In the genomic region with DNA sequence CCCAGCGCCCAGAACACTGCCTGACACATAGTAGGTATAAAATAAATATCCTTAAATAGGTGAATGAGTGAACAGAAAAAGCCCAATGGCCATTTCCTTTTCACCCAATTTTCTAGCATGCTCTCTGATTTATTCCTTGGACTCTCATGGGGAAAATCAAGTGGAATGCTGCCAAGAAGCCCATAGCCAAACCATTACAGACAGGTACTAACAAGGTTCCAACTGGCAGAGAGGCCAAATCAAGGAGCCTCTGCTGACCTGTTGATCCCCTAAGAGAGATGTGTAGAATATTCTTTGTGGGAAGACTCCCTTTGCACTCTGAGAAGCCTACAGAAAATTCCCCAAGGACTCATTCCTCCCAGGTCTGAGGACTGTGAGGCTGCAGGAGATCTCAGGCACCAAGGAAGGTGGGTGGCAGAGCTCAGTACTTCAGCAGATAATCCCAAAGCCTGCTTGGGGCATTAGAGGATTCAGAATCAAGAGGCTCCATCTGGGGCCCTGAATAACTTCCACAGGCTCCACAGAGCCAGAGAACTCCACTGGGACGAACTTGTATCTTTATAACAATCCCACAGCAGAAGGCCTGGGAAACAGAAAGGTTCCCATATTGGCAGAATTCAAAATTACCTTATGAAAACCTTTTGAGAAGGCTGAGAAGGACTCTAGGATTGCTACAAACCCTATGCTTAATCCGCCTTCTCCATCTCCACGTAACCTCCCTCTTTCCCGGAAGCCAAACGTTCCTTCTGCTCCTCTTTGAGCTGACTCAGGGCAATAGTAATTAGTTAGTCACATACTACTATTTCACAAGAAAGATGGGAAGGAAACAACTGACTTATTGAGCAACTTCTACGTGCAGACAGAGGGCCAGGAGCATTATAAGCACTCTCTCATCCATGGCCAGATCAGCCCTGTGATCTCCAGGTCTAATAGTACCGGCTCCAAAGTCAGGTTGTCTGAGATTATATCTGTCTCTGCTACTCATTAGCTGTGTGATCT, we compare ENCODE assay signal across 13 cellular contexts. TPM values are rescaled to one million over a fixed set of nuclear protein-coding genes. Genes with fewer than 3 reads are reported as not detected.
DNase-seq lines count a peak whose midpoint lies in the region; ATAC-seq and TF ChIP-seq lines count a peak whose summit lies in the region.
"Had no signal": no experiment of that assay in that cellular context is flagged by ENCODE, and none has a peak within 500 bp of the region (broad histone marks: within the 10 kb centered on the region; RNA-seq: fewer than 3 reads in every experiment).

No MANE protein-coding gene starts in this region.

- no peak overlapping the region for H3K4me3 Mint-ChIP-seq in WTC11
- H3K4me3 Mint-ChIP-seq: activated CD8-positive, alpha-beta memory T cell treated with anti-CD3 and anti-CD28 coated beads, Interleukin-2, amount 10 ng/mL, durations not matched to agents 7 days and 5 days; stimulated activated naive B cell treated with anti-CD40 and anti-IgM and Interleukin-4, amounts not matched to agents 10 μg/mL and 1 μg/mL and 100 μg/mL, for 72 hours had no signal

- H3K4me1 Mint-ChIP-seq in WTC11, result peaks cover 15% of the 10 kb centered on the region
- H3K4me1 Mint-ChIP-seq: activated CD8-positive, alpha-beta memory T cell treated with anti-CD3 and anti-CD28 coated beads, Interleukin-2, amount 10 ng/mL, durations not matched to agents 7 days and 5 days; stimulated activated naive B cell treated with anti-CD40 and anti-IgM and Interleukin-4, amounts not matched to agents 10 μg/mL and 1 μg/mL and 100 μg/mL, for 72 hours had no signal

- ATAC-seq in RWPE2 (ENCODE audit: low read depth) (peak; percentile 49), WTC11 (no peak)
- ATAC-seq: activated CD8-positive, alpha-beta memory T cell treated with anti-CD3 and anti-CD28 coated beads, Interleukin-2, amount 10 ng/mL, durations not matched to agents 7 days and 5 days; stimulated activated naive B cell treated with anti-CD40 and anti-IgM and Interleukin-4, amounts not matched to agents 10 μg/mL and 1 μg/mL and 100 μg/mL, for 72 hours had no signal

- H3K27me3 ChIP-seq in RWPE2 (ENCODE audit: insufficient read depth, poor library complexity, severe bottlenecking) (no peaks in the 10 kb centered on the region), subcutaneous abdominal adipose tissue (ENCODE audit: control insufficient read depth in 5 of 5, insufficient read depth in 4 of 5, low read length in 5 of 5) (no peaks in the 10 kb centered on the region)
- H3K27me3 ChIP-seq: ascending aorta, heart right ventricle had no signal

- no peak overlapping the region for H3K4me3 ChIP-seq in RWPE2 (ENCODE audit: severe bottlenecking)
- no peak overlapping the region for H3K4me3 ChIP-seq in fibroblast of pulmonary artery (replicated peaks; ENCODE audit: low read depth, low read length)
- no peak overlapping the region for H3K4me3 ChIP-seq in subcutaneous abdominal adipose tissue (ENCODE audit: low read depth in 1 of 5, low read length in 5 of 5)
- H3K4me3 ChIP-seq: ascending aorta, heart right ventricle had no signal

- peaks cover 4% of the 10 kb centered on the region; the same call in 1 of the 2 replicates for H3K27me3 Mint-ChIP-seq in WTC11 (ENCODE audit: low read depth)
- H3K27me3 Mint-ChIP-seq: activated CD8-positive, alpha-beta memory T cell treated with anti-CD3 and anti-CD28 coated beads, Interleukin-2, amount 10 ng/mL, durations not matched to agents 7 days and 5 days had no signal

- no peaks in the 10 kb centered on the region for H3K36me3 ChIP-seq in RWPE2 (ENCODE audit: low read depth)
- H3K36me3 ChIP-seq in subcutaneous abdominal adipose tissue (ENCODE audit: control insufficient read depth in 5 of 5, insufficient read depth in 5 of 5, low read length in 5 of 5), result peaks cover 0 to 10% (median 5%) of the 10 kb centered on the region in 5 donors

- peaks cover 27% of the 10 kb centered on the region for H3K9me3 Mint-ChIP-seq in WTC11

- no peak for TF ChIP-seq CTCF in RWPE2 (IDR thresholded peaks at IDR 0.05; ENCODE audit: poor library complexity, severe bottlenecking)
- TF ChIP-seq CTCF in fibroblast of pulmonary artery (IDR thresholded peaks at IDR 0.05; ENCODE audit: low read length, missing control alignments), result no peak
- TF ChIP-seq CTCF in WTC11 (IDR thresholded peaks at IDR 0.05), result no peak

- peaks cover 57% of the 10 kb centered on the region for H3K4me1 ChIP-seq in RWPE2 (ENCODE audit: insufficient read depth, poor library complexity, severe bottlenecking)
- H3K4me1 ChIP-seq in subcutaneous abdominal adipose tissue (ENCODE audit: control insufficient read depth in 5 of 5, insufficient read depth in 5 of 5, low read length in 5 of 5), result peaks cover 22 to 58% (median 51%) of the 10 kb centered on the region in 5 donors

- CTCF ChIA-PET in HEK293T (lab: Yijun Ruan, JAX) (no interaction called here), WTC11 (lab: Charles Lee) (no interaction called here)

- POLR2A ChIA-PET in HEK293T (lab: Yijun Ruan, JAX), result no interaction called here
- POLR2A ChIA-PET in WTC11 (lab: Charles Lee), result interaction anchor here (0.6 kb wide), 1 partner anchor 274 kb away, joined by 3 read pairs; no protein-coding TSS in a partner anchor

- H3K27ac Mint-ChIP-seq in WTC11, result no peak overlapping the region
- H3K27ac Mint-ChIP-seq: activated CD8-positive, alpha-beta memory T cell treated with anti-CD3 and anti-CD28 coated beads, Interleukin-2, amount 10 ng/mL, durations not matched to agents 7 days and 5 days; stimulated activated naive B cell treated with anti-CD40 and anti-IgM and Interleukin-4, amounts not matched to agents 10 μg/mL and 1 μg/mL and 100 μg/mL, for 72 hours had no signal

- H3K9me3 ChIP-seq in RWPE2 (ENCODE audit: severe bottlenecking), result peaks cover 4% of the 10 kb centered on the region
- no peaks in the 10 kb centered on the region for H3K9me3 ChIP-seq in subcutaneous abdominal adipose tissue (ENCODE audit: control insufficient read depth in 5 of 5, low read length in 5 of 5)
- H3K9me3 ChIP-seq: ascending aorta had no signal

- H3K9ac ChIP-seq in subcutaneous abdominal adipose tissue (ENCODE audit: low read length in 5 of 5), result peak overlapping the region in 2 of 5 donors; percentile 13 to 72

- peaks cover 23% of the 10 kb centered on the region for H3K36me3 Mint-ChIP-seq in WTC11
- H3K36me3 Mint-ChIP-seq: activated CD8-positive, alpha-beta memory T cell treated with anti-CD3 and anti-CD28 coated beads, Interleukin-2, amount 10 ng/mL, durations not matched to agents 7 days and 5 days had no signal

- H3K27ac ChIP-seq in RWPE2 (ENCODE audit: poor library complexity, severe bottlenecking) (peak overlapping the region; percentile 77), subcutaneous abdominal adipose tissue (ENCODE audit: low read depth, low read length) (peak overlapping the region; percentile 69)
- H3K27ac ChIP-seq: ascending aorta had no signal

- DNase-seq in HCEC 1CT (peak; percentile 97), RWPE2 (ENCODE audit: low spot score) (no peak), fibroblast of pulmonary artery (ENCODE audit: low read depth) (peak; percentile 95), occipital lobe (lab: John Stamatoyannopoulos, UW) (no peak), HEK293T (ENCODE audit: extremely low spot score) (no peak), WTC11 (ENCODE audit: low spot score) (no peak)
- DNase-seq: activated CD8-positive, alpha-beta memory T cell treated with anti-CD3 and anti-CD28 coated beads, Interleukin-2, amount 10 ng/mL, durations not matched to agents 7 days and 5 days; heart right ventricle; midbrain; NCI-H2029; stimulated activated naive B cell treated with anti-CD40 and anti-IgM and Interleukin-4, amounts not matched to agents 10 μg/mL and 1 μg/mL and 100 μg/mL, for 72 hours had no signal

TF ChIP-seq in HEK293T, 16 proteins besides CTCF, POLR2A, EP300 and RAD21:
- TF ChIP-seq ELF4 (IDR thresholded peaks at IDR 0.05) (no peak), FOXM1 (IDR thresholded peaks at IDR 0.05; ENCODE audit: borderline replicate concordance) (no peak), NFRKB (IDR thresholded peaks at IDR 0.05) (no peak), SUZ12 (IDR thresholded peaks at IDR 0.05) (no peak), BHLHE40 (IDR thresholded peaks at IDR 0.05; ENCODE audit: borderline replicate concordance) (no peak), FOXA1 (IDR thresholded peaks at IDR 0.05) (no peak), L3MBTL2 (conservative IDR thresholded peaks at IDR 0.05) (no peak), ARNT (IDR thresholded peaks at IDR 0.05) (no peak), LEF1 (IDR thresholded peaks at IDR 0.05; ENCODE audit: borderline replicate concordance) (no peak), CTBP1 (IDR thresholded peaks at IDR 0.05; ENCODE audit: borderline replicate concordance) (no peak), FOXK2 (IDR thresholded peaks at IDR 0.05) (no peak)

TF ChIP-seq in WTC11, 78 proteins besides CTCF, POLR2A, EP300 and RAD21 (continues in another document):
- no peak for TF ChIP-seq RELA (CRISPR knock-in tag; IDR thresholded peaks at IDR 0.05; ENCODE audit: borderline replicate concordance)
- TF ChIP-seq, protein P1, sequence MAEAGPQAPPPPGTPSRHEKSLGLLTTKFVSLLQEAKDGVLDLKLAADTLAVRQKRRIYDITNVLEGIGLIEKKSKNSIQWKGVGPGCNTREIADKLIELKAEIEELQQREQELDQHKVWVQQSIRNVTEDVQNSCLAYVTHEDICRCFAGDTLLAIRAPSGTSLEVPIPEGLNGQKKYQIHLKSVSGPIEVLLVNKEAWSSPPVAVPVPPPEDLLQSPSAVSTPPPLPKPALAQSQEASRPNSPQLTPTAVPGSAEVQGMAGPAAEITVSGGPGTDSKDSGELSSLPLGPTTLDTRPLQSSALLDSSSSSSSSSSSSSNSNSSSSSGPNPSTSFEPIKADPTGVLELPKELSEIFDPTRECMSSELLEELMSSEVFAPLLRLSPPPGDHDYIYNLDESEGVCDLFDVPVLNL (CRISPR knock-in tag; IDR thresholded peaks at IDR 0.05; ENCODE audit: borderline replicate concordance, low read depth), result no peak
- TF ChIP-seq, protein P2, sequence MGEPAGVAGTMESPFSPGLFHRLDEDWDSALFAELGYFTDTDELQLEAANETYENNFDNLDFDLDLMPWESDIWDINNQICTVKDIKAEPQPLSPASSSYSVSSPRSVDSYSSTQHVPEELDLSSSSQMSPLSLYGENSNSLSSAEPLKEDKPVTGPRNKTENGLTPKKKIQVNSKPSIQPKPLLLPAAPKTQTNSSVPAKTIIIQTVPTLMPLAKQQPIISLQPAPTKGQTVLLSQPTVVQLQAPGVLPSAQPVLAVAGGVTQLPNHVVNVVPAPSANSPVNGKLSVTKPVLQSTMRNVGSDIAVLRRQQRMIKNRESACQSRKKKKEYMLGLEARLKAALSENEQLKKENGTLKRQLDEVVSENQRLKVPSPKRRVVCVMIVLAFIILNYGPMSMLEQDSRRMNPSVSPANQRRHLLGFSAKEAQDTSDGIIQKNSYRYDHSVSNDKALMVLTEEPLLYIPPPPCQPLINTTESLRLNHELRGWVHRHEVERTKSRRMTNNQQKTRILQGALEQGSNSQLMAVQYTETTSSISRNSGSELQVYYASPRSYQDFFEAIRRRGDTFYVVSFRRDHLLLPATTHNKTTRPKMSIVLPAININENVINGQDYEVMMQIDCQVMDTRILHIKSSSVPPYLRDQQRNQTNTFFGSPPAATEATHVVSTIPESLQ (CRISPR knock-in tag; IDR thresholded peaks at IDR 0.05), result no peak

RNA-seq across cellular contexts. Expression of a gene that starts 34.5 kb away (rescaled TPM):
- total RNA-seq in occipital lobe (87.5 TPM), WTC11 (2021) (4.5 to 5.6 TPM (median 4.7 TPM) in 3 replicates)
- total RNA-seq: activated CD8-positive, alpha-beta memory T cell treated with anti-CD3 and anti-CD28 coated beads, Interleukin-2, amount 10 ng/mL, durations not matched to agents 7 days and 5 days had no signal

Comparison
In these comparisons a context has a peak if more than half of its experiments do, and no peak if none do; other contexts are left out.
1. DNase-seq: peak in HCEC 1CT (single experiment) and fibroblast of pulmonary artery (single experiment); none in RWPE2 (single experiment), occipital lobe (single experiment), HEK293T (single experiment) and WTC11 (single experiment).
2. RNA of a gene that starts 34.5 kb away (total RNA-seq): 87.5 TPM in occipital lobe (single experiment); 4.5 to 5.6 TPM in WTC11; every median in the first group is over 10 times any median in the second.